ENCODE assay signal across 3 cellular contexts in the genomic region with DNA sequence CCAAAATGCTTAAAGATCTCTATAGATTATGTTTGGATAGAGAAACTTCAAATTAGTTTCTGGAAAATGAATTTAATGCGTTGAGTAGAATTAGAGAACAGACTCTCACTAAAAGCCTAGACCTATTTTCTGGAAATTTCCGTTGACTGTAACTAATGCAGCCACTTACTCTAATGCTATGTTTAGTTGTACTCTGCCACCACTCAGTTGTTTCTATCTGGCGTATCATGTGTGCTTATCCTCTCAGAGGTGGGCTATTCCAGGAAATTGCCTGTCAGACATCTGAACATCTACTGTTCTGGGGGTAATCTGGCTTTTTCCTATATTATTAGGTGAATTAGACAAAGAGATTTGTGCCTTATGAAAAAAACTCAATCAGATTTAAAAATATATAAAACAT.
"Had no signal": no experiment of that assay in that cellular context is flagged by ENCODE, and none has a peak within 500 bp of the region (broad histone marks: within the 10 kb centered on the region; RNA-seq: fewer than 3 reads in every experiment).

No MANE protein-coding gene starts in this region.

- H3K4me3 ChIP-seq: GM12878 had no signal

- DNase-seq: GDM1, GF-D8 had no signal

- ATAC-seq: GM12878 had no signal
